In genomic region chr18:9419956-9420631, GRCh38 we compare ENCODE assay signal across 25 cellular contexts.
A peak's percentile ranks its signal among the peaks of the same experiment; 100 is the strongest.
DNase-seq lines count a peak whose midpoint lies in the region; ATAC-seq and TF ChIP-seq lines count a peak whose summit lies in the region.
"Had no signal": no experiment of that assay in that cellular context is flagged by ENCODE, and none has a peak within 500 bp of the region (broad histone marks: within the 10 kb centered on the region; RNA-seq: fewer than 3 reads in every experiment).

No MANE protein-coding gene starts in this region.

- H3K36me3 Mint-ChIP-seq in stimulated activated effector memory CD8-positive, alpha-beta T cell treated with anti-CD3 and anti-CD28 coated beads, Interleukin-12 subunit alpha, Interleukin-12 subunit beta, amount 100 ng/mL, for 72 hours, result no peaks in the 10 kb centered on the region
- H3K36me3 Mint-ChIP-seq: immature natural killer cell had no signal

- no peaks in the 10 kb centered on the region for H3K4me1 Mint-ChIP-seq in stimulated activated effector memory CD8-positive, alpha-beta T cell treated with anti-CD3 and anti-CD28 coated beads, Interleukin-12 subunit alpha, Interleukin-12 subunit beta, amount 100 ng/mL, for 72 hours
- H3K4me1 Mint-ChIP-seq: activated CD4-positive, alpha-beta T cell treated with anti-CD3 and anti-CD28 coated beads, Interleukin-2, amount 10 ng/mL, durations not matched to agents 7 days and 5 days; immature natural killer cell had no signal

- peak; percentile 56 for DNase-seq in ELR (ENCODE audit: low read depth)
- DNase-seq in MV-4-11 (lab: John Stamatoyannopoulos, UW), result peak; percentile 7
- DNase-seq in fibroblast of mammary gland (ENCODE audit: low read depth), result peak; percentile 14
- DNase-seq in OCI-M1 (lab: John Stamatoyannopoulos, UW), result no peak
- DNase-seq in KG1 (lab: John Stamatoyannopoulos, UW), result no peak
- DNase-seq in stimulated activated effector memory CD8-positive, alpha-beta T cell treated with anti-CD3 and anti-CD28 coated beads, Interleukin-12 subunit alpha, Interleukin-12 subunit beta, amount 100 ng/mL, for 72 hours (ENCODE audit: low spot score in 2 of 2), result no peak
- no peak for DNase-seq in NCI-H146 treated with DMSO at 0.1 percent for 48 hours (lab: John Stamatoyannopoulos, UW; ENCODE audit: unreplicated experiment)
- DNase-seq: activated CD4-positive, alpha-beta T cell treated with anti-CD3 and anti-CD28 coated beads, Interleukin-2, amount 10 ng/mL, durations not matched to agents 7 days and 5 days; activated CD8-positive, alpha-beta memory T cell treated with anti-CD3 and anti-CD28 coated beads, Interleukin-2, amount 50 U/mL, for 48 hours; activated effector memory CD4-positive, alpha-beta T cell treated with anti-CD3 and anti-CD28 coated beads, Interleukin-2, amount 50 U/mL, for 16 hours; amniotic stem cell; Caco-2; caudate nucleus; heart left ventricle; immature natural killer cell; KBM-7; NCI-H1105; NCI-H510A treated with DMSO at 0.1 percent for 48 hours; nucleus accumbens; Right ventricle myocardium superior; stimulated activated naive CD4-positive, alpha-beta T cell; thyroid gland had no signal

- H3K4me2 ChIP-seq in parathyroid adenoma (ENCODE audit: low read length), result no peak overlapping the region

- no peaks in the 10 kb centered on the region for H3K9me3 ChIP-seq in parathyroid adenoma (ENCODE audit: control insufficient read depth, low read length)
- H3K9me3 ChIP-seq: heart left ventricle, thyroid gland had no signal

- H3K4me3 ChIP-seq in fibroblast of mammary gland (ENCODE audit: control insufficient read depth, low read depth, low read length), result no peak overlapping the region
- no peak overlapping the region for H3K4me3 ChIP-seq in parathyroid adenoma (ENCODE audit: low read depth, low read length)
- H3K4me3 ChIP-seq: heart left ventricle, thyroid gland had no signal

- H3K4me1 ChIP-seq in parathyroid adenoma, result peaks cover 13% of the 10 kb centered on the region
- H3K4me1 ChIP-seq: Caco-2 had no signal

- H3K9ac ChIP-seq in parathyroid adenoma, result no peak overlapping the region

- H3K9me3 Mint-ChIP-seq in stimulated activated effector memory CD8-positive, alpha-beta T cell treated with anti-CD3 and anti-CD28 coated beads, Interleukin-12 subunit alpha, Interleukin-12 subunit beta, amount 100 ng/mL, for 72 hours, result no peaks in the 10 kb centered on the region
- H3K9me3 Mint-ChIP-seq: activated CD4-positive, alpha-beta T cell treated with anti-CD3 and anti-CD28 coated beads, Interleukin-2, amount 10 ng/mL, durations not matched to agents 7 days and 5 days; immature natural killer cell had no signal

- H3K27ac ChIP-seq in parathyroid adenoma, result no peak overlapping the region
- H3K27ac ChIP-seq: heart left ventricle, HL-60 had no signal

- no peak overlapping the region for H3K27ac Mint-ChIP-seq in stimulated activated effector memory CD8-positive, alpha-beta T cell treated with anti-CD3 and anti-CD28 coated beads, Interleukin-12 subunit alpha, Interleukin-12 subunit beta, amount 100 ng/mL, for 72 hours
- H3K27ac Mint-ChIP-seq: activated CD4-positive, alpha-beta T cell treated with anti-CD3 and anti-CD28 coated beads, Interleukin-2, amount 10 ng/mL, durations not matched to agents 7 days and 5 days; immature natural killer cell had no signal

- H3K79me2 ChIP-seq in parathyroid adenoma, result no peaks in the 10 kb centered on the region

- TF ChIP-seq CTCF in fibroblast of mammary gland (conservative IDR thresholded peaks at IDR 0.05; ENCODE audit: control insufficient read depth, insufficient read depth, low read depth, low read length), result no peak
- no peak for TF ChIP-seq CTCF in parathyroid adenoma (IDR thresholded peaks at IDR 0.05)

- H3K4me3 Mint-ChIP-seq in stimulated activated effector memory CD8-positive, alpha-beta T cell treated with anti-CD3 and anti-CD28 coated beads, Interleukin-12 subunit alpha, Interleukin-12 subunit beta, amount 100 ng/mL, for 72 hours, result no peak overlapping the region
- H3K4me3 Mint-ChIP-seq: activated CD4-positive, alpha-beta T cell treated with anti-CD3 and anti-CD28 coated beads, Interleukin-2, amount 10 ng/mL, durations not matched to agents 7 days and 5 days; immature natural killer cell had no signal

- ATAC-seq in stimulated activated effector memory CD8-positive, alpha-beta T cell treated with anti-CD3 and anti-CD28 coated beads, Interleukin-12 subunit alpha, Interleukin-12 subunit beta, amount 100 ng/mL, for 72 hours, result no peak
- ATAC-seq: heart left ventricle, sciatic nerve had no signal

- H3K36me3 ChIP-seq in parathyroid adenoma (ENCODE audit: control insufficient read depth, insufficient read depth, low read length), result no peaks in the 10 kb centered on the region
- H3K36me3 ChIP-seq: heart left ventricle, thyroid gland had no signal

- H2AFZ ChIP-seq in parathyroid adenoma, result peak overlapping the region; percentile 11

- H3K27me3 ChIP-seq in parathyroid adenoma (ENCODE audit: control insufficient read depth, insufficient read depth, low read length), result no peaks in the 10 kb centered on the region
- H3K27me3 ChIP-seq: heart left ventricle, thyroid gland had no signal

Comparison
In these comparisons a context has a peak if more than half of its experiments do, and no peak if none do; other contexts are left out.
1. DNase-seq: peak in ELR (single experiment), MV-4-11 (single experiment) and fibroblast of mammary gland (single experiment); none in OCI-M1 (single experiment), KG1 (single experiment), stimulated activated effector memory CD8-positive, alpha-beta T cell treated with anti-CD3 and anti-CD28 coated beads, Interleukin-12 subunit alpha, Interleukin-12 subunit beta, amount 100 ng/mL, for 72 hours (0 of 2) and NCI-H146 treated with DMSO at 0.1 percent for 48 hours (single experiment).